1 cellular context compared by ENCODE assay signal in genomic region chr1:168918860-168919741, GRCh38.
TF ChIP-seq lines count a peak whose summit lies in the region.

No MANE protein-coding gene starts in this region.

TF ChIP-seq in endothelial cell of umbilical vein, 7 proteins besides CTCF, POLR2A, EP300 and RAD21:
- TF ChIP-seq MAX (IDR thresholded peaks at IDR 0.05; ENCODE audit: insufficient read depth, insufficient read length) = no peak
- TF ChIP-seq FOS (IDR thresholded peaks at IDR 0.05; ENCODE audit: borderline replicate concordance, insufficient read depth, low read length) = no peak
- no peak for TF ChIP-seq EZH2 (IDR thresholded peaks at IDR 0.05; ENCODE audit: borderline replicate concordance, low read depth, low read length, severe bottlenecking)
- no peak for TF ChIP-seq JUN (IDR thresholded peaks at IDR 0.05; ENCODE audit: borderline replicate concordance, insufficient read depth, insufficient read length, low read depth)
- TF ChIP-seq MYC (IDR thresholded peaks at IDR 0.05; ENCODE audit: low read depth, low read length) = no peak
- no peak for TF ChIP-seq GATA2 (IDR thresholded peaks at IDR 0.05; ENCODE audit: insufficient read depth, insufficient read length, low read depth, low read length)
- no peak for TF ChIP-seq POLR2AphosphoS5 (IDR thresholded peaks at IDR 0.05; ENCODE audit: insufficient read depth, low read depth, low read length)
